8 cellular contexts compared by ENCODE assay signal in the genomic region with DNA sequence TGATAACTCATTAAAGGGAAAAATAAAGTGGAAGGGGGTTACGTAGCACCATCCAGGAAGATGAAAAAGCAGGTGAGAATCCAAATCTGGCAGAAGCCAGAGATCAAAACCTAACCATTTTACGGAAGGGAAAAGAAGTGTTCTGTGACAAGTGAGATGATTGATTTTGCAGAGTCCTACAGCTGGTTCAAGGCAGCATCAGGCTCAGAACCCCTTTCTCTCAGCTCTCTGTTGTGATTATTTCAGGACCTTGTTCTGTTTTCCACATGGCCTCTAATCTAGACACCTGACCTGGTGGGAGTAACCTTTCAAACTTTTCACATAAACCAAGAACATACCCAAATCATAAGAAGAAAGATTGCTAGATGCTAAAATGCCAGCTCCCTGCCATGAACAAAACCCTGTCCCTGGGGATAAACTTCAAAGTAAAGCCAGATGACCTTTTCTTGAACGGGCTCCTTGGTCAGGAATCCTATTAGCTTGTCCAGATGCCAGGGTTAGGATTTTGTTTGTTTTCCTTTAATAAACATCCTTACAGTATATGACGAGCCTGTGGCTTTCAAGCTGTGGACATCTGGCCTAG. TPM values are rescaled to one million over a fixed set of nuclear protein-coding genes. Genes with fewer than 3 reads are reported as not detected.
DNase-seq lines count a peak whose midpoint lies in the region; ATAC-seq and TF ChIP-seq lines count a peak whose summit lies in the region.

No MANE protein-coding gene starts in this region.

- 42 to 47% methylated on average over 4 of the region's 4 CpGs for WGBS in body of pancreas, 2 donors

- H3K9me3 ChIP-seq in body of pancreas: no peaks in the 10 kb centered on the region

- no peak for TF ChIP-seq POLR2A in body of pancreas (IDR thresholded peaks at IDR 0.05)

- peak overlapping the region; percentile 33; the same call in 1 of the 2 replicates for H3K27ac ChIP-seq in C4-2B
- H3K27ac ChIP-seq in body of pancreas: peak overlapping the region in 3 of 4 donors; percentile 22 to 90 (median 80)

- no peaks in the 10 kb centered on the region for H3K9me3 Mint-ChIP-seq in natural killer cell

- intact Hi-C loops in body of pancreas (cut with DNase I) (no loop called here), natural killer cell (cut with micrococcal nuclease) (loop anchor here (1.0 to 2.0 kb wide), 7 partner anchors 26 to 361 kb away; partner anchors contain the start of gene SMC3)

- peak overlapping the region; percentile 96 for H3K27ac Mint-ChIP-seq in natural killer cell

- H3K4me1 ChIP-seq in body of pancreas: peaks cover 44% of the 10 kb centered on the region

- no peaks in the 10 kb centered on the region for H3K27me3 Mint-ChIP-seq in natural killer cell (ENCODE audit: low read depth in 2 of 2)

- no peak overlapping the region for H3K4me3 ChIP-seq in body of pancreas

- H3K36me3 Mint-ChIP-seq in natural killer cell: peaks cover 7% of the 10 kb centered on the region

- peak overlapping the region; percentile 76 for H3K4me3 Mint-ChIP-seq in natural killer cell

- DNase-seq in body of pancreas (no peak), natural killer cell (no peak), inferior parietal cortex (ENCODE audit: extremely low spot score) (no peak), NCI-H748 (lab: John Stamatoyannopoulos, UW; ENCODE audit: unreplicated experiment) (no peak), islet precursor cell (no peak)

- ATAC-seq in HG03280 (IDR thresholded peaks at IDR 0.05; ENCODE audit: unreplicated experiment) (peak; percentile 0), body of pancreas (no peak), natural killer cell (peak in 1 of 3 donors; percentile 0), GM21526 (IDR thresholded peaks at IDR 0.05; ENCODE audit: low FRiP score, unreplicated experiment) (no peak)

- no peaks in the 10 kb centered on the region for H3K27me3 ChIP-seq in body of pancreas

- no peaks in the 10 kb centered on the region for H3K36me3 ChIP-seq in body of pancreas (replicated peaks in 1 of 2; ENCODE audit: insufficient read depth in 1 of 2, low read depth in 2 of 2)

- TF ChIP-seq CTCF in C4-2B (conservative IDR thresholded peaks at IDR 0.05) (no peak), body of pancreas (IDR thresholded peaks at IDR 0.05) (no peak), natural killer cell (IDR thresholded peaks at IDR 0.05) (no peak)

- peaks cover 70 to 85% of the 10 kb centered on the region in 2 donors for H3K4me1 Mint-ChIP-seq in natural killer cell

RNA-seq across cellular contexts. Expression of gene DUSP5, which starts 5.9 kb away (rescaled TPM):
- total RNA-seq in body of pancreas (1 to 10 TPM; 6.2 to 9.2 TPM), natural killer cell (10 to 100 TPM; 56.3 to 98.9 (median 69.6) TPM)

Comparison
In these comparisons a context has a peak if more than half of its experiments do, and no peak if none do; other contexts are left out.
1. RNA of gene DUSP5, which starts 5.9 kb away (total RNA-seq): 56.3 to 98.9 TPM in natural killer cell; 6.2 to 9.2 TPM in body of pancreas; every median in the first group is over 4 times any median in the second.